Comparison of ENCODE assay signal across 10 cellular contexts in the genomic region with DNA sequence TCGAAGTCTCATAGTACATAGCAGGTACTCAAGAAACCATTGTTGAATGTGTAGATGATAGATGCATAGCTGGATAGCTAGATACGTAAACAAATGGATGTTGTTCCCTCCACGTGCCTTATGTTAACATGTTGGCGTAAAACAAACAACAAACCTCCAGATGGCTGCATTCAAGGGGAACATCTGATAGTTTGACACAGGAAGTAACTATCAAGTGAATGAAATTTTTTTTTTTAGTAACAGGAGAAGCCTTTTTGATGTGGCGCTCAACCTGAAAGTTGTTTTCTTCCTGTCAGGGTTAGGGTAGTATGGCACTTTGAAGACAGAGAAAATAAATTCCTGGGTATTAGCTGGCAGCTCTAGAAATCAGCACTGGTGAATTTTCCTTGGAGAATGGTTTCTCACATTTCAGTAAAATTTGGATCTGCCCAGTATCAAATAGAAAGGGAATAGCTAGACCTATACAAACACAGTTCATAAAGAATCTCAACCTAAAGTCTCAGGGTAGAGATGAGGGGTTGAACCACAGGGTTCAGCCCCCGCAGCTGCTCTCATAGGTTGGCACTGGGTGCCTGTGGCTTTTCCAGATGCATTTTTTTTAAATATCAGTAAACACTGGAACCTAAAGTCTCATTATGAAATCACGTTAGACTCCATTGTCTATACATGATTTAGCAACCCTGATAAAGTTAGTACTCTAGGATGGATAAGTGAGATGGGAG.
DNase-seq lines count a peak whose midpoint lies in the region; ATAC-seq lines count a peak whose summit lies in the region.
"Had no signal": no experiment of that assay in that cellular context is flagged by ENCODE, and none has a peak within 500 bp of the region (broad histone marks: within the 10 kb centered on the region; RNA-seq: fewer than 3 reads in every experiment).

No MANE protein-coding gene starts in this region.

- peak; percentile 93 for DNase-seq in DMS53 (lab: John Stamatoyannopoulos, UW)
- peak; percentile 84 for DNase-seq in NCI-H510A treated with DMSO at 0.1 percent for 48 hours (lab: John Stamatoyannopoulos, UW)
- peak; percentile 14 for DNase-seq in effector CD8-positive, alpha-beta T cell (lab: John Stamatoyannopoulos, UW)
- no peak for DNase-seq in HUDEP-2 (lab: John Stamatoyannopoulos, UW; ENCODE audit: unreplicated experiment in 76 of 76)
- DNase-seq in NCI-H2227 (lab: John Stamatoyannopoulos, UW; ENCODE audit: unreplicated experiment), result no peak
- DNase-seq in NCI-H1417 treated with DMSO at 0.1 percent for 48 hours (lab: John Stamatoyannopoulos, UW), result no peak
- DNase-seq: esophagus squamous epithelium, NCI-H1930 had no signal

- peak; percentile 56 for ATAC-seq in GM19395 (IDR thresholded peaks at IDR 0.05; ENCODE audit: unreplicated experiment)
- ATAC-seq in GM21717 (IDR thresholded peaks at IDR 0.05; ENCODE audit: unreplicated experiment), result no peak

Comparison
In these comparisons a context has a peak if more than half of its experiments do, and no peak if none do; other contexts are left out.
1. DNase-seq: peak in DMS53 (single experiment), NCI-H510A treated with DMSO at 0.1 percent for 48 hours (single experiment) and effector CD8-positive, alpha-beta T cell (single experiment); none in HUDEP-2 (0 of 76), NCI-H2227 (single experiment) and NCI-H1417 treated with DMSO at 0.1 percent for 48 hours (single experiment).